11 cellular contexts compared by ENCODE assay signal in the genomic region with DNA sequence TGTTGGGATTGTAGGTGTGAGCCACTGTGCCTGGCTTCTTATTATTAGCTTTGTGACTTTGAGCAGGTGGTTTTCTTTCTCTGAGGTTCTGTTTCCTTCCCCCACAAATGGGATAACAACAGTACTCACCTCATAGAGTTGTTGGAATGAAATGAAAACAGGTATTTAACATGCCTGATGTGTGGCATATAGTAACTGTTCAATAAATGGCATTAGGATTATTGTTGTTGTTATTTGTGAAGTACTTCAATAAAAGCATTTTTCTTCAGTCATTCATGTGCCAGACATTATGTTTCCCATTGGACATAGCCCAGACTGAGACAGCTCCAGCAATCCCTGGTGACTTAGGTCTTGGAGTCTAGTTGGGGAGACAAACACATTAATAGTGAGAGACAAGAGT. TPM values are rescaled to one million over a fixed set of nuclear protein-coding genes. Genes with fewer than 3 reads are reported as not detected.
A peak's percentile ranks its signal among the peaks of the same experiment; 100 is the strongest.
DNase-seq lines count a peak whose midpoint lies in the region; ATAC-seq and TF ChIP-seq lines count a peak whose summit lies in the region.
"Had no signal": no experiment of that assay in that cellular context is flagged by ENCODE, and none has a peak within 500 bp of the region (broad histone marks: within the 10 kb centered on the region; RNA-seq: fewer than 3 reads in every experiment).

No MANE protein-coding gene starts in this region.

- H3K4me1 ChIP-seq in OCI-LY3 (ENCODE audit: low read length) (peaks cover 11% of the 10 kb centered on the region), endodermal cell (ENCODE audit: control insufficient read depth, insufficient read depth, low read length) (no peaks in the 10 kb centered on the region), smooth muscle cell (ENCODE audit: low read depth) (peaks cover 9% of the 10 kb centered on the region), neuronal stem cell (ENCODE audit: control insufficient read depth in 2 of 2, insufficient read depth in 1 of 2, low read depth in 1 of 2, low read length in 2 of 2) (peaks cover 3 to 9% of the 10 kb centered on the region in 2 donors)

- H3K18ac ChIP-seq in neuronal stem cell (ENCODE audit: low read length) = no peak overlapping the region

- DNase-seq in activated T-cell treated with anti-CD3 and anti-CD28 coated beads, Interleukin-2, amount 50 U/mL, for 72 hours = no peak
- DNase-seq in activated T-cell treated with anti-CD3 and anti-CD28 coated beads, Interleukin-2, amount 50 U/mL, for 1 hour = no peak
- DNase-seq in endodermal cell (no peak), smooth muscle cell (lab: John Stamatoyannopoulos, UW; ENCODE audit: unreplicated experiment) (no peak), neuronal stem cell (ENCODE audit: low spot score) (no peak)
- DNase-seq: cortex of kidney, GOT3 had no signal

- H3K27me3 Mint-ChIP-seq in activated T-cell treated with anti-CD3 and anti-CD28 coated beads, Interleukin-2, amount 50 U/mL, for 72 hours (ENCODE audit: low read depth) = peaks cover 11% of the 10 kb centered on the region
- peaks cover 33% of the 10 kb centered on the region for H3K27me3 Mint-ChIP-seq in endodermal cell (ENCODE audit: insufficient read depth)

- H3K9ac ChIP-seq in OCI-LY3 (ENCODE audit: low read length) (no peak overlapping the region), endodermal cell (ENCODE audit: extremely low read depth, low read length, poor library complexity, severe bottlenecking) (no peak overlapping the region), smooth muscle cell (ENCODE audit: low read depth) (no peak overlapping the region), neuronal stem cell (ENCODE audit: low read depth, low read length, poor library complexity) (no peak overlapping the region)

- no peak overlapping the region for H2AK5ac ChIP-seq in neuronal stem cell (ENCODE audit: low read depth, low read length)

- H3K14ac ChIP-seq in neuronal stem cell (ENCODE audit: low read length) = no peak overlapping the region

- H3K4me3 Mint-ChIP-seq in activated T-cell treated with anti-CD3 and anti-CD28 coated beads, Interleukin-2, amount 50 U/mL, for 72 hours = peak overlapping the region; percentile 84 to 99
- peak overlapping the region; percentile 79 for H3K4me3 Mint-ChIP-seq in endodermal cell

- no peaks in the 10 kb centered on the region for H3K9me3 Mint-ChIP-seq in activated T-cell treated with anti-CD3 and anti-CD28 coated beads, Interleukin-2, amount 50 U/mL, for 72 hours
- no peaks in the 10 kb centered on the region for H3K9me3 Mint-ChIP-seq in endodermal cell

- no peak overlapping the region for H4K8ac ChIP-seq in neuronal stem cell (ENCODE audit: low read depth, low read length)

- no peak overlapping the region for H2BK15ac ChIP-seq in neuronal stem cell (ENCODE audit: low read length)

- no peak overlapping the region for H3K23ac ChIP-seq in neuronal stem cell (ENCODE audit: low read depth, low read length, poor library complexity)

- H2BK120ac ChIP-seq in neuronal stem cell (ENCODE audit: low read depth, low read length) = no peak overlapping the region

- H3K9me3 ChIP-seq in OCI-LY3 (ENCODE audit: insufficient read depth, low read length) (no peaks in the 10 kb centered on the region), endodermal cell (ENCODE audit: control insufficient read depth, low read length) (no peaks in the 10 kb centered on the region), smooth muscle cell (replicated peaks; ENCODE audit: low read depth) (no peaks in the 10 kb centered on the region), neuronal stem cell (replicated peaks in 1 of 2; ENCODE audit: control insufficient read depth in 2 of 2, insufficient read depth in 1 of 2, low read depth in 1 of 2, low read length in 2 of 2) (no peaks in the 10 kb centered on the region)

- H3K4me2 ChIP-seq in OCI-LY3 (ENCODE audit: low read length) (peak overlapping the region; percentile 92), smooth muscle cell (peak overlapping the region; percentile 98), neuronal stem cell (ENCODE audit: insufficient read depth, low read length, poor library complexity, severe bottlenecking) (no peak overlapping the region)

- H2BK5ac ChIP-seq in neuronal stem cell (ENCODE audit: low read length) = no peak overlapping the region

- H3K27ac ChIP-seq in OCI-LY3 (ENCODE audit: low read length) = no peak overlapping the region
- H3K27ac ChIP-seq in endodermal cell (ENCODE audit: low read depth, low read length) = no peak overlapping the region
- H3K27ac ChIP-seq in smooth muscle cell (ENCODE audit: low read depth) = no peak overlapping the region
- no peak overlapping the region for H3K27ac ChIP-seq in neuronal stem cell (replicated peaks; ENCODE audit: low read length)

- H3K79me1 ChIP-seq in neuronal stem cell (ENCODE audit: low read depth, low read length) = peaks cover 12% of the 10 kb centered on the region

- no peaks in the 10 kb centered on the region for H3K36me3 ChIP-seq in OCI-LY3 (replicated peaks; ENCODE audit: low read depth, low read length)
- H3K36me3 ChIP-seq in endodermal cell (ENCODE audit: control insufficient read depth, insufficient read depth, low read length) = no peaks in the 10 kb centered on the region
- no peaks in the 10 kb centered on the region for H3K36me3 ChIP-seq in smooth muscle cell (ENCODE audit: low read depth)
- no peaks in the 10 kb centered on the region for H3K36me3 ChIP-seq in neuronal stem cell (replicated peaks in 1 of 2; ENCODE audit: control insufficient read depth in 2 of 2, insufficient read depth in 2 of 2, low read length in 2 of 2)

- H2AFZ ChIP-seq in OCI-LY3 (ENCODE audit: low read depth, low read length) (no peak overlapping the region), smooth muscle cell (ENCODE audit: low read depth) (no peak overlapping the region), neuronal stem cell (ENCODE audit: low read length) (no peak overlapping the region)

- TF ChIP-seq CTCF in OCI-LY3 (IDR thresholded peaks at IDR 0.05; ENCODE audit: low read depth, low read length) = no peak
- no peak for TF ChIP-seq CTCF in endodermal cell (conservative IDR thresholded peaks at IDR 0.05)
- TF ChIP-seq CTCF in smooth muscle cell (IDR thresholded peaks at IDR 0.05; ENCODE audit: borderline replicate concordance, insufficient read depth, poor library complexity, severe bottlenecking) = no peak

- H3K36me3 Mint-ChIP-seq in activated T-cell treated with anti-CD3 and anti-CD28 coated beads, Interleukin-2, amount 50 U/mL, for 72 hours (ENCODE audit: insufficient read depth in 2 of 2) = peaks cover 5 to 6% of the 10 kb centered on the region in 2 donors
- no peaks in the 10 kb centered on the region for H3K36me3 Mint-ChIP-seq in endodermal cell (ENCODE audit: low read depth)

- ATAC-seq in activated T-cell treated with anti-CD3 and anti-CD28 coated beads, Interleukin-2, amount 50 U/mL, for 72 hours (replicated peaks in 1 of 2) = no peak
- ATAC-seq in GM18517 (IDR thresholded peaks at IDR 0.05; ENCODE audit: unreplicated experiment) (no peak), HG03108 (IDR thresholded peaks at IDR 0.05; ENCODE audit: unreplicated experiment) (no peak)
- ATAC-seq: right cardiac atrium had no signal

- H3K27ac Mint-ChIP-seq in activated T-cell treated with anti-CD3 and anti-CD28 coated beads, Interleukin-2, amount 50 U/mL, for 72 hours = peak overlapping the region; percentile 40
- no peak overlapping the region for H3K27ac Mint-ChIP-seq in endodermal cell

- no peaks in the 10 kb centered on the region for H3K27me3 ChIP-seq in OCI-LY3 (ENCODE audit: low read depth, low read length)
- H3K27me3 ChIP-seq in endodermal cell (ENCODE audit: control insufficient read depth, insufficient read depth, low read length, poor library complexity, severe bottlenecking) = peaks cover 31% of the 10 kb centered on the region
- H3K27me3 ChIP-seq in smooth muscle cell (ENCODE audit: low read depth) = peaks cover 31% of the 10 kb centered on the region
- H3K27me3 ChIP-seq in neuronal stem cell (ENCODE audit: control insufficient read depth in 3 of 3, insufficient read depth in 3 of 3, low read depth in 1 of 3, low read length in 3 of 3) = peaks cover 4 to 28% (median 12%) of the 10 kb centered on the region in 3 experiments

- 0 out of 2 replicates have a peak, but pooled peaks cover 2% of the 10 kb centered on the region for H4K20me1 ChIP-seq in OCI-LY3 (ENCODE audit: insufficient read depth, low read length)
- peaks cover 39% of the 10 kb centered on the region for H4K20me1 ChIP-seq in smooth muscle cell (ENCODE audit: low read depth)

- no peaks in the 10 kb centered on the region for H3F3A ChIP-seq in smooth muscle cell (ENCODE audit: low read depth)

- H2BK12ac ChIP-seq in neuronal stem cell (ENCODE audit: low read length) = no peak overlapping the region

- H3K79me2 ChIP-seq in OCI-LY3 (ENCODE audit: low read length) = peaks cover 24% of the 10 kb centered on the region
- peaks cover 46% of the 10 kb centered on the region for H3K79me2 ChIP-seq in smooth muscle cell (ENCODE audit: low read depth)

- H4K91ac ChIP-seq in neuronal stem cell (ENCODE audit: low read depth, low read length, poor library complexity) = no peak overlapping the region

- H3K4me1 Mint-ChIP-seq in activated T-cell treated with anti-CD3 and anti-CD28 coated beads, Interleukin-2, amount 50 U/mL, for 72 hours (ENCODE audit: low read depth) = peaks cover 40% of the 10 kb centered on the region
- peaks cover 3% of the 10 kb centered on the region for H3K4me1 Mint-ChIP-seq in endodermal cell

- no peak overlapping the region for H3K4ac ChIP-seq in neuronal stem cell (ENCODE audit: low read length)

- peak overlapping the region; percentile 92; the same call in 1 of the 2 replicates for H3K4me3 ChIP-seq in OCI-LY3 (ENCODE audit: low read length)
- H3K4me3 ChIP-seq in endodermal cell (ENCODE audit: low read length) = peak overlapping the region; percentile 96
- no peak overlapping the region for H3K4me3 ChIP-seq in smooth muscle cell
- peak overlapping the region in 1 of 2 donors; percentile 95 for H3K4me3 ChIP-seq in neuronal stem cell (ENCODE audit: low read length in 2 of 2)

RNA-seq across cellular contexts. Expression of gene MEGF8, which starts 1.5 kb away (rescaled TPM):
- 10 to 100 TPM in 1 of 2 donors, 1 to 10 TPM in 1; 9.7 to 14.0 TPM for total RNA-seq in activated T-cell treated with anti-CD3 and anti-CD28 coated beads, Interleukin-2, amount 50 U/mL, for 72 hours
- 10 to 100 TPM; 48.0 to 51.4 TPM for total RNA-seq in endodermal cell
- polyA plus RNA-seq in endodermal cell (2013, experiment 1 of 2) = 26.6 TPM
- 28.6 TPM for polyA plus RNA-seq in endodermal cell (2013, experiment 2 of 2)
- total RNA-seq in smooth muscle cell = 13.4 and 16.4 TPM in 2 replicates
- 8.2 and 11.0 TPM in 2 replicates for polyA plus RNA-seq in smooth muscle cell
- polyA plus RNA-seq in neuronal stem cell (2013, experiment 1 of 2) = 11.4 TPM
- polyA plus RNA-seq in neuronal stem cell (2013, experiment 2 of 2) = 12.1 TPM

RNA-seq across cellular contexts. Expression of gene TMEM145, which starts 13.9 kb away (rescaled TPM):
- 1 to 10 TPM in 1 of 2 donors, under 1 TPM in 1; 0.67 to 1.6 TPM for total RNA-seq in activated T-cell treated with anti-CD3 and anti-CD28 coated beads, Interleukin-2, amount 50 U/mL, for 72 hours
- total RNA-seq in endodermal cell (under 1 TPM; 0.38 to 0.42 TPM), smooth muscle cell (not detected in 2 replicates)
- 4.4 TPM for polyA plus RNA-seq in endodermal cell (2013, experiment 1 of 2)
- 2.2 TPM for polyA plus RNA-seq in endodermal cell (2013, experiment 2 of 2)
- polyA plus RNA-seq in smooth muscle cell = 0.09 and 0.11 TPM in 2 replicates
- polyA plus RNA-seq in neuronal stem cell (2013, experiment 1 of 2) = 0.61 TPM
- 0.79 TPM for polyA plus RNA-seq in neuronal stem cell (2013, experiment 2 of 2)

RNA-seq across cellular contexts. Expression of gene PAFAH1B3, which starts 24.5 kb away (rescaled TPM):
- total RNA-seq in activated T-cell treated with anti-CD3 and anti-CD28 coated beads, Interleukin-2, amount 50 U/mL, for 72 hours = 10 to 100 TPM; 36.7 to 37.6 TPM
- total RNA-seq in endodermal cell (10 to 100 TPM; 63.0 to 70.2 TPM), smooth muscle cell (44.6 and 44.7 TPM in 2 replicates)
- 105 TPM for polyA plus RNA-seq in endodermal cell (2013, experiment 1 of 2)
- 98.0 TPM for polyA plus RNA-seq in endodermal cell (2013, experiment 2 of 2)
- polyA plus RNA-seq in smooth muscle cell = 71.0 and 75.7 TPM in 2 replicates
- polyA plus RNA-seq in neuronal stem cell (2013, experiment 1 of 2) = 134 TPM
- 128 TPM for polyA plus RNA-seq in neuronal stem cell (2013, experiment 2 of 2)

RNA-seq across cellular contexts. Expression of gene PRR19, which starts 25.0 kb away (rescaled TPM):
- total RNA-seq in activated T-cell treated with anti-CD3 and anti-CD28 coated beads, Interleukin-2, amount 50 U/mL, for 72 hours = under 1 TPM; 0.29 to 0.86 TPM
- total RNA-seq in endodermal cell = 1 to 10 TPM; 1.4 to 2.7 TPM
- polyA plus RNA-seq in endodermal cell (2013, experiment 1 of 2) = 1.9 TPM
- polyA plus RNA-seq in endodermal cell (2013, experiment 2 of 2) = 2.4 TPM
- 0.45 and 1.3 TPM in 2 replicates for total RNA-seq in smooth muscle cell
- 0.73 and 1.0 TPM in 2 replicates for polyA plus RNA-seq in smooth muscle cell
- polyA plus RNA-seq in neuronal stem cell (2013, experiment 1 of 2) = 2.2 TPM
- polyA plus RNA-seq in neuronal stem cell (2013, experiment 2 of 2) = 2.0 TPM

RNA-seq across cellular contexts. Expression of gene CIC, which starts 57.9 kb away (rescaled TPM):
- total RNA-seq in activated T-cell treated with anti-CD3 and anti-CD28 coated beads, Interleukin-2, amount 50 U/mL, for 72 hours = 10 to 100 TPM; 90.1 to 95.0 TPM
- 10 to 100 TPM; 48.6 to 57.6 TPM for total RNA-seq in endodermal cell
- 55.5 TPM for polyA plus RNA-seq in endodermal cell (2013, experiment 1 of 2)
- polyA plus RNA-seq in endodermal cell (2013, experiment 2 of 2) = 51.2 TPM
- total RNA-seq in smooth muscle cell = 12.6 and 13.6 TPM in 2 replicates
- polyA plus RNA-seq in smooth muscle cell = 18.4 and 19.5 TPM in 2 replicates
- 38.5 TPM for polyA plus RNA-seq in neuronal stem cell (2013, experiment 1 of 2)
- polyA plus RNA-seq in neuronal stem cell (2013, experiment 2 of 2) = 37.8 TPM
